ENCODE assay signal across 27 cellular contexts in genomic region chr17:80616705-80617104, GRCh38.
"Had no signal": no experiment of that assay in that cellular context is flagged by ENCODE, and none has a peak within 500 bp of the region (broad histone marks: within the 10 kb centered on the region; RNA-seq: fewer than 3 reads in every experiment).

No MANE protein-coding gene starts in this region.

- H3K9me3 Mint-ChIP-seq: naive thymus-derived CD4-positive, alpha-beta T cell; nephron; stimulated activated effector memory CD8-positive, alpha-beta T cell treated with anti-CD3 and anti-CD28 coated beads, Interleukin-12 subunit alpha, Interleukin-12 subunit beta, amount 100 ng/mL, for 72 hours; type B pancreatic cell had no signal

- H3K36me3 ChIP-seq: heart left ventricle, neural progenitor cell, right lobe of liver, stomach, tibial artery had no signal

- H3K27me3 ChIP-seq: dorsolateral prefrontal cortex, heart left ventricle, hepatocyte, right lobe of liver, stomach, tibial artery had no signal

- H3K4me1 ChIP-seq: parathyroid adenoma, right lobe of liver had no signal

- ATAC-seq: heart left ventricle; left lobe of liver; naive thymus-derived CD4-positive, alpha-beta T cell; right lobe of liver; stimulated activated effector memory CD8-positive, alpha-beta T cell treated with anti-CD3 and anti-CD28 coated beads, Interleukin-12 subunit alpha, Interleukin-12 subunit beta, amount 100 ng/mL, for 72 hours had no signal

- H3K27ac ChIP-seq: heart left ventricle, hepatocyte, neural progenitor cell, parathyroid adenoma, right lobe of liver, stomach, tibial artery had no signal

- H3K36me3 Mint-ChIP-seq: stimulated activated effector memory CD8-positive, alpha-beta T cell treated with anti-CD3 and anti-CD28 coated beads, Interleukin-12 subunit alpha, Interleukin-12 subunit beta, amount 100 ng/mL, for 72 hours had no signal

- DNase-seq: cortex of kidney; dorsolateral prefrontal cortex; effector CD4-positive, alpha-beta T cell; heart left ventricle; kidney; mammary epithelial cell; mesendoderm; midbrain; naive thymus-derived CD4-positive, alpha-beta T cell; right lobe of liver; stimulated activated CD4-positive, alpha-beta T cell treated with anti-CD3 and anti-CD28 coated beads, Interleukin-12 subunit alpha, Interleukin-12 subunit beta, amount 100 ng/mL, for 4 hours; stimulated activated CD4-positive, alpha-beta T cell treated with anti-CD3 and anti-CD28 coated beads, Interleukin-1b, Interleukin-23, amount 100 ng/mL, for 48 hours; stimulated activated CD4-positive, alpha-beta T cell treated with anti-CD3 and anti-CD28 coated beads, Interleukin-4, amount 100 ng/mL, for 24 hours; stimulated activated naive CD4-positive, alpha-beta T cell treated with Interleukin-2 at 50 U/mL for 16 hours; stomach; tibial artery had no signal

- H3K27me3 Mint-ChIP-seq: naive thymus-derived CD4-positive, alpha-beta T cell; type B pancreatic cell had no signal

- H3K4me3 ChIP-seq: dorsolateral prefrontal cortex, heart left ventricle, hepatocyte, neural progenitor cell, right lobe of liver, smooth muscle cell, stomach, tibial artery had no signal

- H3K4me3 Mint-ChIP-seq: nephron; neural progenitor cell; stimulated activated effector memory CD8-positive, alpha-beta T cell treated with anti-CD3 and anti-CD28 coated beads, Interleukin-12 subunit alpha, Interleukin-12 subunit beta, amount 100 ng/mL, for 72 hours; type B pancreatic cell had no signal

- H3K9me3 ChIP-seq: heart left ventricle, right lobe of liver, stomach, tibial artery had no signal

- FAIRE-seq: frontal cortex, kidney, urothelium cell line had no signal

- H3K27ac Mint-ChIP-seq: nephron, neural progenitor cell, progenitor cell of endocrine pancreas, type B pancreatic cell had no signal
